13 cellular contexts compared by ENCODE assay signal in the genomic region with DNA sequence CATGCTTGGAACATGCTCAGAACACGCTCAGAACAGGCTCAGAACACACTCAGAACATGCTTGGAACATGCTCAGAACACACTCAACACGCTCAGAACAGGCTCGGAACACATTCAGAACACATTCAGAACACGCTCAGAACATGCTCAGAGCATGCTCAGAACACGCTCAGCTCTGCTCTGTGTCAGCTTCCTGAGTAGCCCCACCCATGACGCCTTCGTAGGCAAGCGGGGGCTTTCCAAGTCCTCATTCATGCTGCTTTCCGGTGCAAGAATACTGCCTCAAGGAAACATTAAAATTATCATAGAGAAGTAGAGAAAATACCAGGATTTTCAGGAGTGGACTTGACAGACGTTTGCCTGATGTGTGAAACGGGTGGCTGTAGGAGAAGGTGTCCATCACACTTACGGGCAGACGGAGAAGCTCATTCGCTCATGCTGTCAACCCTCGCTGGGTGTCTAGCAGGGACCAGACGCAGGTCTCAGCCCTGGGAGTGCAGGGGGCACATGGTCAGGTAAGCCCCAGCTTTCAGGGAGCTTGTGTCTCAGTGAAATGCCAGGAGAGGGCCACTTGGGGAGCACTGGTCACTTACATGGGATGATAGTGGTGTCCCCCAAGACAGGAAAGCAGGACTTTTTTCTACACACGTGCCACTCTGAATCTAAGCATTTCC.
DNase-seq lines count a peak whose midpoint lies in the region; ATAC-seq lines count a peak whose summit lies in the region.
"Had no signal": no experiment of that assay in that cellular context is flagged by ENCODE, and none has a peak within 500 bp of the region (broad histone marks: within the 10 kb centered on the region; RNA-seq: fewer than 3 reads in every experiment).

No MANE protein-coding gene starts in this region.

- DNase-seq in stimulated activated naive CD4-positive, alpha-beta T cell treated with Interleukin-2 at 50 U/mL for 16 hours (lab: John Stamatoyannopoulos, UW), result peak; percentile 12
- no peak for DNase-seq in stimulated activated naive CD4-positive, alpha-beta T cell (lab: John Stamatoyannopoulos, UW)
- peak in 2 of 3 donors; percentile 12 to 19 for DNase-seq in effector memory CD4-positive, alpha-beta T cell
- DNase-seq in DMS153 treated with DMSO at 0.1 percent for 48 hours (lab: John Stamatoyannopoulos, UW; ENCODE audit: unreplicated experiment), result no peak
- DNase-seq in NCI-H1417 (lab: John Stamatoyannopoulos, UW), result no peak
- DNase-seq: BE2C; SK-N-SH; stimulated activated CD4-positive, alpha-beta T cell treated with anti-CD3 and anti-CD28 coated beads, Interleukin-2, amount 100 ng/mL, for 48 hours; WERI-Rb-1 had no signal

- peak; percentile 56 for ATAC-seq in HG03442 (IDR thresholded peaks at IDR 0.05; ENCODE audit: unreplicated experiment)
- ATAC-seq in HG03095 (IDR thresholded peaks at IDR 0.05; ENCODE audit: unreplicated experiment), result no peak
- no peak for ATAC-seq in GM21825 (IDR thresholded peaks at IDR 0.05; ENCODE audit: unreplicated experiment)
- ATAC-seq: gastroesophageal sphincter had no signal

- no peaks in the 10 kb centered on the region for H3K9me3 ChIP-seq in effector memory CD4-positive, alpha-beta T cell (ENCODE audit: control insufficient read depth, low read length)
- H3K9me3 ChIP-seq: BE2C, gastroesophageal sphincter, SK-N-SH had no signal

- no peak overlapping the region for H3K27ac ChIP-seq in effector memory CD4-positive, alpha-beta T cell (ENCODE audit: insufficient read depth, low read length, poor library complexity, severe bottlenecking)
- H3K27ac ChIP-seq: gastroesophageal sphincter, WERI-Rb-1 had no signal

- H3K27me3 ChIP-seq in effector memory CD4-positive, alpha-beta T cell (replicated peaks; ENCODE audit: control insufficient read depth, insufficient read depth, low read length, poor library complexity, severe bottlenecking), result no peaks in the 10 kb centered on the region

- H3K4me1 ChIP-seq in effector memory CD4-positive, alpha-beta T cell (ENCODE audit: control insufficient read depth, insufficient read depth, low read length, poor library complexity, severe bottlenecking), result no peaks in the 10 kb centered on the region
- H3K4me1 ChIP-seq: BE2C, gastroesophageal sphincter had no signal

- no peak overlapping the region for H3K4me3 ChIP-seq in effector memory CD4-positive, alpha-beta T cell (ENCODE audit: insufficient read depth, low read depth, low read length, poor library complexity, severe bottlenecking)
- H3K4me3 ChIP-seq: gastroesophageal sphincter had no signal

- no peaks in the 10 kb centered on the region for H3K36me3 ChIP-seq in effector memory CD4-positive, alpha-beta T cell (ENCODE audit: control insufficient read depth, insufficient read depth, low read length)
- H3K36me3 ChIP-seq: BE2C, gastroesophageal sphincter, WERI-Rb-1 had no signal

Comparison
In these comparisons a context has a peak if more than half of its experiments do, and no peak if none do; other contexts are left out.
1. DNase-seq: peak in stimulated activated naive CD4-positive, alpha-beta T cell treated with Interleukin-2 at 50 U/mL for 16 hours (single experiment) and effector memory CD4-positive, alpha-beta T cell (2 of 3); none in stimulated activated naive CD4-positive, alpha-beta T cell (0 of 6), DMS153 treated with DMSO at 0.1 percent for 48 hours (single experiment) and NCI-H1417 (0 of 3).